Comparison of ENCODE assay signal across 1 cellular context in the genomic region with DNA sequence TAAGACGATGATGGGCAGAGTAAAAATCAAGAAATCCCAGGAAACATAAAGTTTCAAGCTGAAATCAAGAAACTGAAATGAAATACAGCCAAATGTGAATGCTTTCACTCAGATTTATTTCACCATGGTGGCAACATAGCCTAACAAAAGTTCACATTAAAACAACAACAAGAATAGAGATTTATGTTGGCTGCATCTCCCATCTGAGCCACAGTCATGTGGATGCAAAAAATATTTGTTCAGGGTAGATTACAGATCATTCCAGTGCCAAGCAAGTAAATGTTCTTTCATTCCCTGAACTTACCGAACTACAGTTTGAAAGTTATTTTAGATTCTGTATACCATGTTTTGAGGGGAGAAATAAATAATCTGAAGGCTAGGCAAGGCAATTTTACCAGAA.
TF ChIP-seq lines count a peak whose summit lies in the region.

No MANE protein-coding gene starts in this region.

TF ChIP-seq in endothelial cell of umbilical vein, 7 proteins besides CTCF, POLR2A, EP300 and RAD21 (continued from another document):
- TF ChIP-seq POLR2AphosphoS5 (IDR thresholded peaks at IDR 0.05; ENCODE audit: insufficient read depth, low read depth, low read length): no peak
- TF ChIP-seq JUN (IDR thresholded peaks at IDR 0.05; ENCODE audit: borderline replicate concordance, insufficient read depth, insufficient read length, low read depth): no peak
